8 cellular contexts compared by ENCODE assay signal in genomic region chr16:87382023-87382785, GRCh38. TPM values are rescaled to one million over a fixed set of nuclear protein-coding genes. Genes with fewer than 3 reads are reported as not detected.
DNase-seq lines count a peak whose midpoint lies in the region; ATAC-seq and TF ChIP-seq lines count a peak whose summit lies in the region.

No MANE protein-coding gene starts in this region.

- H2BK120ac ChIP-seq in mesendoderm (ENCODE audit: low read depth, low read length), result no peak overlapping the region

- POLR2A ChIA-PET in MCF 10A (lab: Yijun Ruan, JAX), result interaction anchor here (0.6 to 4.8 kb wide), 12 partner anchors 12 to 814 kb away, joined by 3 to 101 read pairs (median 4); partner anchors contain the start of genes C16orf95 and MAP1LC3B
- POLR2A ChIA-PET in GM10248 (lab: Yijun Ruan, JAX), result interaction anchor here (0.7 to 2.6 kb wide), 2 partner anchors 12 to 24 kb away, joined by 4 to 20 read pairs; no protein-coding TSS in a partner anchor

- WGBS in mesendoderm (ENCODE audit: extremely low coverage, insufficient coverage, low lambda C conversion rate), result no CpG with 5 or more reads among the region's 17 CpGs

- no peak overlapping the region for H3K18ac ChIP-seq in mesendoderm (ENCODE audit: low read length)

- peaks cover 14% of the 10 kb centered on the region for H3K79me2 ChIP-seq in mesendoderm (ENCODE audit: control insufficient read depth, insufficient read depth, low read length)

- no peak for DNase-seq in stimulated activated naive CD8-positive, alpha-beta T cell treated with anti-CD3 and anti-CD28 coated beads, Interleukin-15, Interleukin-2, amounts not matched to agents 100 U/mL and 50 U/mL, for 24 hours
- no peak for DNase-seq in MCF 10A (ENCODE audit: unreplicated experiment)
- DNase-seq in mesendoderm, result no peak
- no peak for DNase-seq in SK-N-DZ (ENCODE audit: low spot score)
- DNase-seq in GM10248 (ENCODE audit: extremely low spot score), result no peak

- no peak overlapping the region for H3K27ac ChIP-seq in mesendoderm (ENCODE audit: low read depth, low read length)

- H3K27me3 ChIP-seq in mesendoderm (ENCODE audit: insufficient read depth, low read length, poor library complexity), result no peaks in the 10 kb centered on the region

- H4K8ac ChIP-seq in mesendoderm (ENCODE audit: low read depth, low read length), result no peak overlapping the region

- no peak overlapping the region for H2AK5ac ChIP-seq in mesendoderm (ENCODE audit: low read length)

- CTCF ChIA-PET in MCF 10A (lab: Yijun Ruan, JAX), result interaction anchor here (0.6 to 2.0 kb wide), 4 partner anchors 13 to 254 kb away, joined by 3 to 8 read pairs (median 4); partner anchors contain the start of gene C16orf95
- CTCF ChIA-PET in GM10248 (lab: Yijun Ruan, JAX), result interaction anchor here (1.0 to 1.8 kb wide), 4 partner anchors 11 to 78 kb away, joined by 3 to 4 read pairs (median 4); partner anchors contain the start of gene C16orf95

- no peak overlapping the region for H2BK15ac ChIP-seq in mesendoderm (replicated peaks; ENCODE audit: low read depth)

- no peak overlapping the region for H3K4me2 ChIP-seq in mesendoderm (ENCODE audit: low read length)

- peak overlapping the region; percentile 85 for H3K27ac Mint-ChIP-seq in stimulated activated naive CD8-positive, alpha-beta T cell treated with anti-CD3 and anti-CD28 coated beads, Interleukin-15, Interleukin-2, amounts not matched to agents 100 ng/mL and 50 ng/mL, for 24 hours
- peak overlapping the region; percentile 88 for H3K27ac Mint-ChIP-seq in MCF 10A (ENCODE audit: low read depth, unreplicated experiment)

- H3K9ac ChIP-seq in mesendoderm (ENCODE audit: low read length), result peak overlapping the region; percentile 59

- H3K4me3 ChIP-seq in mesendoderm (ENCODE audit: low read length), result no peak overlapping the region

- H3K23ac ChIP-seq in mesendoderm (ENCODE audit: low read length), result no peak overlapping the region

- BruUV-seq in MCF 10A (replicated peaks; lab: Mats Ljungman, UMichigan), result no TSS peak

- peak overlapping the region; percentile 70 for H3K56ac ChIP-seq in mesendoderm (ENCODE audit: low read length)

- H3K9me3 Mint-ChIP-seq in stimulated activated naive CD8-positive, alpha-beta T cell treated with anti-CD3 and anti-CD28 coated beads, Interleukin-15, Interleukin-2, amounts not matched to agents 100 ng/mL and 50 ng/mL, for 24 hours, result no peaks in the 10 kb centered on the region
- H3K9me3 Mint-ChIP-seq in MCF 10A (ENCODE audit: unreplicated experiment), result no peaks in the 10 kb centered on the region

- H3K27me3 Mint-ChIP-seq in stimulated activated naive CD8-positive, alpha-beta T cell treated with anti-CD3 and anti-CD28 coated beads, Interleukin-15, Interleukin-2, amounts not matched to agents 100 ng/mL and 50 ng/mL, for 24 hours, result no peaks in the 10 kb centered on the region
- H3K27me3 Mint-ChIP-seq in MCF 10A (ENCODE audit: insufficient read depth, unreplicated experiment), result no peaks in the 10 kb centered on the region

- TF ChIP-seq CTCF in MCF 10A (IDR thresholded peaks at IDR 0.05; ENCODE audit: unreplicated experiment), result no peak
- TF ChIP-seq CTCF in GM10248 (IDR thresholded peaks at IDR 0.05; ENCODE audit: control extremely low read depth, extremely low read depth, low read depth, missing control alignments), result no peak

- no peak overlapping the region for H4K5ac ChIP-seq in mesendoderm (ENCODE audit: low read length)

- peaks cover 19% of the 10 kb centered on the region for H3K36me3 Mint-ChIP-seq in stimulated activated naive CD8-positive, alpha-beta T cell treated with anti-CD3 and anti-CD28 coated beads, Interleukin-15, Interleukin-2, amounts not matched to agents 100 ng/mL and 50 ng/mL, for 24 hours (ENCODE audit: low read depth)
- H3K36me3 Mint-ChIP-seq in MCF 10A (ENCODE audit: insufficient read depth, unreplicated experiment), result peaks cover 35% of the 10 kb centered on the region

- H3K79me1 ChIP-seq in mesendoderm (ENCODE audit: low read length), result peaks cover 11% of the 10 kb centered on the region

- peaks cover 50% of the 10 kb centered on the region for H3K4me1 Mint-ChIP-seq in stimulated activated naive CD8-positive, alpha-beta T cell treated with anti-CD3 and anti-CD28 coated beads, Interleukin-15, Interleukin-2, amounts not matched to agents 100 ng/mL and 50 ng/mL, for 24 hours (ENCODE audit: low read depth)
- peaks cover 21% of the 10 kb centered on the region for H3K4me1 Mint-ChIP-seq in MCF 10A (ENCODE audit: insufficient read depth, unreplicated experiment)

- H3K36me3 ChIP-seq in mesendoderm (ENCODE audit: control insufficient read depth, insufficient read depth, low read length), result no peaks in the 10 kb centered on the region

- intact Hi-C loops in MCF 10A (cut with micrococcal nuclease), result no loop called here

- H3K4me1 ChIP-seq in mesendoderm (ENCODE audit: control insufficient read depth, low read depth, low read length), result no peaks in the 10 kb centered on the region

- no peak overlapping the region for H3K4ac ChIP-seq in mesendoderm (ENCODE audit: low read depth, low read length)

- ATAC-seq in stimulated activated naive CD8-positive, alpha-beta T cell treated with anti-CD3 and anti-CD28 coated beads, Interleukin-15, Interleukin-2, amounts not matched to agents 100 U/mL and 50 U/mL, for 24 hours, result no peak
- ATAC-seq in HG02763 (IDR thresholded peaks at IDR 0.05; ENCODE audit: unreplicated experiment), result no peak
- ATAC-seq in GM19463 (IDR thresholded peaks at IDR 0.05; ENCODE audit: unreplicated experiment), result no peak

- H2BK5ac ChIP-seq in mesendoderm (ENCODE audit: low read length), result no peak overlapping the region

- peak overlapping the region; percentile 80 for H3K4me3 Mint-ChIP-seq in stimulated activated naive CD8-positive, alpha-beta T cell treated with anti-CD3 and anti-CD28 coated beads, Interleukin-15, Interleukin-2, amounts not matched to agents 100 ng/mL and 50 ng/mL, for 24 hours
- peak overlapping the region; percentile 88 for H3K4me3 Mint-ChIP-seq in MCF 10A (ENCODE audit: unreplicated experiment)

RNA-seq across cellular contexts. Expression of gene FBXO31, which starts 1.4 kb away (rescaled TPM):
- total RNA-seq in MCF 10A (2022), result 43.2 and 53.9 TPM in 2 replicates
- polyA plus RNA-seq in mesendoderm (2013, experiment 1 of 2), result 10.0 TPM
- polyA plus RNA-seq in mesendoderm (2013, experiment 2 of 2), result 10.3 TPM
- 16.3 and 28.1 TPM in 2 replicates for polyA plus RNA-seq in SK-N-DZ (2014; cell fraction: cytosol; rRNA removed)
- polyA plus RNA-seq in SK-N-DZ (2014; cell fraction: nucleus; rRNA removed), result 25.0 and 32.5 TPM in 2 replicates

RNA-seq across cellular contexts. Expression of gene MAP1LC3B, which starts 9.9 kb away (rescaled TPM):
- total RNA-seq in MCF 10A (2022), result 271 and 348 TPM in 2 replicates
- 36.8 TPM for polyA plus RNA-seq in mesendoderm (2013, experiment 1 of 2)
- polyA plus RNA-seq in mesendoderm (2013, experiment 2 of 2), result 35.1 TPM
- polyA plus RNA-seq in SK-N-DZ (2014; cell fraction: cytosol; rRNA removed), result 20.0 and 20.9 TPM in 2 replicates
- 12.2 and 28.2 TPM in 2 replicates for polyA plus RNA-seq in SK-N-DZ (2014; cell fraction: nucleus; rRNA removed)
